In genomic region chr9:134358968-134359319, GRCh38 we compare ENCODE assay signal across 20 cellular contexts. TPM values are rescaled to one million over a fixed set of nuclear protein-coding genes. Genes with fewer than 3 reads are reported as not detected.
A peak's percentile ranks its signal among the peaks of the same experiment; 100 is the strongest.
DNase-seq lines count a peak whose midpoint lies in the region; ATAC-seq, FAIRE-seq and TF ChIP-seq lines count a peak whose summit lies in the region.
"Had no signal": no experiment of that assay in that cellular context is flagged by ENCODE, and none has a peak within 500 bp of the region (broad histone marks: within the 10 kb centered on the region; RNA-seq: fewer than 3 reads in every experiment).

No MANE protein-coding gene starts in this region.

- DNase-seq in SK-N-MC (ENCODE audit: low read depth, low spot score) (no peak), keratinocyte (ENCODE audit: low read depth, low spot score) (no peak), AML-193 (lab: John Stamatoyannopoulos, UW) (no peak), MG63 (no peak), germinal center (ENCODE audit: low spot score) (no peak)
- DNase-seq in stimulated activated effector memory CD8-positive, alpha-beta T cell treated with anti-CD3 and anti-CD28 coated beads, Interleukin-12 subunit alpha, Interleukin-12 subunit beta, amount 100 ng/mL, for 72 hours (ENCODE audit: low spot score in 2 of 2): no peak
- DNase-seq: activated CD4-positive, alpha-beta T cell treated with anti-CD3 and anti-CD28 coated beads, Interleukin-2, amount 50 U/mL, for 48 hours; activated T-cell treated with anti-CD3 and anti-CD28 coated beads, Interleukin-2, amount 50 U/mL, for 48 hours; brain microvascular endothelial cell; left lung; MM.1S; NCI-H1694; NCI-H774; stimulated activated naive CD8-positive, alpha-beta T cell treated with anti-CD3 and anti-CD28 coated beads, Interleukin-15, Interleukin-2, amounts not matched to agents 100 U/mL and 50 U/mL, for 24 hours had no signal

- dilution Hi-C loops in keratinocyte (cut with MboI; ENCODE audit: extremely low pct_ligation_motif_present, low sequenced_read_pairs): no loop called here

- H3K4me2 ChIP-seq in BLaER1 treated with 17β-estradiol and CSF1 and Interleukin-3, amounts not matched to agents 10 nM and 100 nM: peak overlapping the region; percentile 51 to 95 (median 83)
- H3K4me2 ChIP-seq in keratinocyte (ENCODE audit: control insufficient read depth, extremely low read depth, insufficient read depth, low read depth, low read length): peak overlapping the region; percentile 61

- no peaks in the 10 kb centered on the region for H3K4me1 Mint-ChIP-seq in stimulated activated effector memory CD8-positive, alpha-beta T cell treated with anti-CD3 and anti-CD28 coated beads, Interleukin-12 subunit alpha, Interleukin-12 subunit beta, amount 100 ng/mL, for 72 hours

- H3K27me3 ChIP-seq in BLaER1 treated with 17β-estradiol and CSF1 and Interleukin-3, amounts not matched to agents 10 nM and 100 nM: no peaks in the 10 kb centered on the region
- no peaks in the 10 kb centered on the region for H3K27me3 ChIP-seq in keratinocyte (ENCODE audit: control insufficient read depth, extremely low read depth, insufficient read depth, low read length)
- H3K27me3 ChIP-seq in MG63: no peaks in the 10 kb centered on the region
- H3K27me3 ChIP-seq: brain microvascular endothelial cell, left lung had no signal

- H3K36me3 ChIP-seq in BLaER1 treated with 17β-estradiol and CSF1 and Interleukin-3, amounts not matched to agents 10 nM and 100 nM: no peaks in the 10 kb centered on the region; a peak in 1 of 22 replicates
- H3K36me3 ChIP-seq in SK-N-MC (ENCODE audit: insufficient read depth, low read length): no peaks in the 10 kb centered on the region
- peaks cover 0 to 2% of the 10 kb centered on the region in 2 experiments for H3K36me3 ChIP-seq in keratinocyte (ENCODE audit: control insufficient read depth in 2 of 2, extremely low read depth in 1 of 2, insufficient read depth in 2 of 2, low read length in 2 of 2)
- H3K36me3 ChIP-seq in MG63: no peaks in the 10 kb centered on the region; the same call in 1 of the 2 replicates
- H3K36me3 ChIP-seq: brain microvascular endothelial cell, left lung had no signal

- no peak for TF ChIP-seq CTCF in keratinocyte (optimal IDR thresholded peaks at IDR 0.05 in 1 of 3, IDR thresholded peaks at IDR 0.05 in 1 of 3, conservative IDR thresholded peaks at IDR 0.05 in 1 of 3; ENCODE audit: extremely low read depth in 1 of 3, insufficient read depth in 2 of 3, low read length in 3 of 3)

- ATAC-seq in stimulated activated effector memory CD8-positive, alpha-beta T cell treated with anti-CD3 and anti-CD28 coated beads, Interleukin-12 subunit alpha, Interleukin-12 subunit beta, amount 100 ng/mL, for 72 hours: no peak
- no peak for ATAC-seq in HG03139 (IDR thresholded peaks at IDR 0.05; ENCODE audit: unreplicated experiment)
- ATAC-seq: left lung; stimulated activated naive CD8-positive, alpha-beta T cell treated with anti-CD3 and anti-CD28 coated beads, Interleukin-15, Interleukin-2, amounts not matched to agents 100 U/mL and 50 U/mL, for 24 hours had no signal

- no peaks in the 10 kb centered on the region for H3K36me3 Mint-ChIP-seq in stimulated activated effector memory CD8-positive, alpha-beta T cell treated with anti-CD3 and anti-CD28 coated beads, Interleukin-12 subunit alpha, Interleukin-12 subunit beta, amount 100 ng/mL, for 72 hours
- H3K36me3 Mint-ChIP-seq: activated naive CD8-positive, alpha-beta T cell had no signal

- peaks cover 88 to 99% (median 98%) of the 10 kb centered on the region in 10 experiments for H3K4me1 ChIP-seq in BLaER1 treated with 17β-estradiol and CSF1 and Interleukin-3, amounts not matched to agents 10 nM and 100 nM
- peaks cover 87% of the 10 kb centered on the region for H3K4me1 ChIP-seq in keratinocyte (ENCODE audit: control insufficient read depth, extremely low read depth, insufficient read depth, low read length)

- H3K27ac ChIP-seq in BLaER1 treated with 17β-estradiol and CSF1 and Interleukin-3, amounts not matched to agents 10 nM and 100 nM: peak overlapping the region in 3 of 11 experiments; percentile 0 to 30 (median 18); a peak in 3 of 22 replicates
- peak overlapping the region; percentile 62; the same call in 1 of the 2 replicates for H3K27ac ChIP-seq in SK-N-MC
- H3K27ac ChIP-seq in keratinocyte (ENCODE audit: control insufficient read depth, insufficient read depth, low read length): peak overlapping the region; percentile 72
- H3K27ac ChIP-seq: brain microvascular endothelial cell had no signal

- H3K27ac Mint-ChIP-seq in stimulated activated effector memory CD8-positive, alpha-beta T cell treated with anti-CD3 and anti-CD28 coated beads, Interleukin-12 subunit alpha, Interleukin-12 subunit beta, amount 100 ng/mL, for 72 hours: peak overlapping the region; percentile 67
- H3K27ac Mint-ChIP-seq: activated naive CD8-positive, alpha-beta T cell had no signal

- no peak overlapping the region for H3K4me3 Mint-ChIP-seq in stimulated activated effector memory CD8-positive, alpha-beta T cell treated with anti-CD3 and anti-CD28 coated beads, Interleukin-12 subunit alpha, Interleukin-12 subunit beta, amount 100 ng/mL, for 72 hours
- H3K4me3 Mint-ChIP-seq: activated naive CD8-positive, alpha-beta T cell had no signal

- H3K4me3 ChIP-seq in BLaER1 treated with 17β-estradiol and CSF1 and Interleukin-3, amounts not matched to agents 10 nM and 100 nM: no peak overlapping the region
- H3K4me3 ChIP-seq in SK-N-MC: no peak overlapping the region
- no peak overlapping the region for H3K4me3 ChIP-seq in keratinocyte (ENCODE audit: control insufficient read depth in 2 of 3, extremely low read depth in 1 of 3, insufficient read depth in 2 of 3, low read depth in 1 of 3, low read length in 3 of 3)
- H3K4me3 ChIP-seq in MG63: no peak overlapping the region
- H3K4me3 ChIP-seq: coronary artery, left lung had no signal

- peaks cover 9% of the 10 kb centered on the region for H3K9me1 ChIP-seq in keratinocyte (ENCODE audit: control insufficient read depth, extremely low read depth, insufficient read depth, low read length)

- no peaks in the 10 kb centered on the region for H3K9me3 ChIP-seq in BLaER1 treated with 17β-estradiol and CSF1 and Interleukin-3, amounts not matched to agents 10 nM and 100 nM (replicated peaks in 1 of 11)
- no peaks in the 10 kb centered on the region for H3K9me3 ChIP-seq in SK-N-MC (ENCODE audit: low read depth, low read length)
- no peaks in the 10 kb centered on the region for H3K9me3 ChIP-seq in keratinocyte (ENCODE audit: control insufficient read depth, low read depth, low read length)
- no peaks in the 10 kb centered on the region for H3K9me3 ChIP-seq in MG63
- H3K9me3 ChIP-seq: left lung had no signal

- no peak for FAIRE-seq in keratinocyte (lab: Jason Lieb, UNC)
- FAIRE-seq: frontal cortex, GM12892 had no signal

- H3K79me2 ChIP-seq in keratinocyte (ENCODE audit: control insufficient read depth, insufficient read depth, low read length): peaks cover 15% of the 10 kb centered on the region

- H2AFZ ChIP-seq in keratinocyte (ENCODE audit: control insufficient read depth, low read length): no peak overlapping the region

- H3K9ac ChIP-seq in BLaER1 treated with 17β-estradiol and CSF1 and Interleukin-3, amounts not matched to agents 10 nM and 100 nM: peak overlapping the region in 6 of 11 experiments; percentile 6 to 54 (median 28); a peak in 7 of 22 replicates
- H3K9ac ChIP-seq in SK-N-MC (ENCODE audit: insufficient read length): no peak overlapping the region
- peak overlapping the region; percentile 68 for H3K9ac ChIP-seq in keratinocyte (ENCODE audit: control insufficient read depth, extremely low read depth, insufficient read depth, low read length)

- H3K9me3 Mint-ChIP-seq in stimulated activated effector memory CD8-positive, alpha-beta T cell treated with anti-CD3 and anti-CD28 coated beads, Interleukin-12 subunit alpha, Interleukin-12 subunit beta, amount 100 ng/mL, for 72 hours: no peaks in the 10 kb centered on the region

- H4K20me1 ChIP-seq in BLaER1 treated with 17β-estradiol and CSF1 and Interleukin-3, amounts not matched to agents 10 nM and 100 nM: peaks cover 99 to 100% (median 100%) of the 10 kb centered on the region in 11 experiments
- peaks cover 9% of the 10 kb centered on the region for H4K20me1 ChIP-seq in keratinocyte (ENCODE audit: control insufficient read depth, extremely low read depth, insufficient read depth, low read length)

RNA-seq across cellular contexts. Expression of gene RXRA, which starts 32.7 kb away (rescaled TPM):
- polyA plus RNA-seq in keratinocyte: 9.7 to 17.2 TPM (median 16.7 TPM) in 3 replicates
- polyA plus RNA-seq in keratinocyte (2011; ENCODE audit: low read depth): 15.9 TPM
- 10.5 and 21.8 TPM in 2 replicates for polyA plus RNA-seq in keratinocyte (2011; cell fraction: cytosol; rRNA removed)
- polyA plus RNA-seq in keratinocyte (2011; cell fraction: nucleus; rRNA removed): 19.4 and 29.5 TPM in 2 replicates
- polyA plus RNA-seq in keratinocyte (2012; ENCODE audit: low replicate concordance): 30.5 and 34.7 TPM in 2 replicates
- polyA minus RNA-seq in keratinocyte: 19.2 to 55.3 TPM (median 30.6 TPM) in 3 replicates
- polyA minus RNA-seq in keratinocyte (2011; cell fraction: cytosol; rRNA and poly(A)+ RNA removed): 50.6 TPM
- polyA minus RNA-seq in keratinocyte (2011; cell fraction: nucleus; rRNA and poly(A)+ RNA removed): 26.7 and 27.5 TPM in 2 replicates
- 18.2 and 40.5 TPM in 2 replicates for total RNA-seq in MG63 (2014; rRNA removed; shearing (Covaris generic); ENCODE audit: low replicate concordance)
